In genomic region chr17:80729016-80729415, GRCh38 we compare ENCODE assay signal across 16 cellular contexts.
DNase-seq lines count a peak whose midpoint lies in the region; ATAC-seq, FAIRE-seq and TF ChIP-seq lines count a peak whose summit lies in the region.
"Had no signal": no experiment of that assay in that cellular context is flagged by ENCODE, and none has a peak within 500 bp of the region (broad histone marks: within the 10 kb centered on the region; RNA-seq: fewer than 3 reads in every experiment).

No MANE protein-coding gene starts in this region.

- H3K9ac ChIP-seq in OCI-LY1 (ENCODE audit: low read length): peak overlapping the region; percentile 88

- H3K79me2 ChIP-seq in OCI-LY1 (ENCODE audit: insufficient read depth, low read length): peaks cover 59% of the 10 kb centered on the region

- H4K20me1 ChIP-seq in OCI-LY1 (ENCODE audit: insufficient read depth, low read length): no peaks in the 10 kb centered on the region

- H2AFZ ChIP-seq in OCI-LY1 (ENCODE audit: low read length): no peak overlapping the region
- H2AFZ ChIP-seq: GM23338 had no signal

- H3K4me2 ChIP-seq in OCI-LY1 (ENCODE audit: low read length): peak overlapping the region; percentile 74
- H3K4me2 ChIP-seq: GM23338 had no signal

- DNase-seq in GM19239 (ENCODE audit: insufficient read length, low spot score) (no peak), nephron progenitor cell (no peak), T-helper 9 cell (no peak)
- no peak for DNase-seq in central memory CD8-positive, alpha-beta T cell (ENCODE audit: low spot score in 2 of 2)
- DNase-seq in activated T-helper 2 cell treated with anti-CD3 and anti-CD28 coated beads, Interferon-gamma antibody, Interleukin-2, Interleukin-4, amounts not matched to agents 10 μg/mL and 5 μg/mL and 100 μg/mL, durations not matched to agents 14 hours and 24 hours and 36 hours (ENCODE audit: low spot score): no peak
- DNase-seq: CD8-positive, alpha-beta memory T cell; NCI-H2029; NCI-H2171; NCI-H446; NCI-H82; SW 1271 had no signal

- H3K27ac ChIP-seq in OCI-LY1 (ENCODE audit: low read depth, low read length, poor library complexity, severe bottlenecking): peak overlapping the region; percentile 98

- peak overlapping the region; percentile 79 for H3K4me3 ChIP-seq in OCI-LY1 (ENCODE audit: low read depth, low read length, poor library complexity, severe bottlenecking)
- H3K4me3 ChIP-seq: GM12878, GM23338 had no signal

- no peak for ATAC-seq in central memory CD8-positive, alpha-beta T cell (replicated peaks; ENCODE audit: extremely low read depth, poor library complexity, severe bottlenecking)
- ATAC-seq in GM18517 (IDR thresholded peaks at IDR 0.05; ENCODE audit: unreplicated experiment): no peak
- ATAC-seq: GM12878, GM23338 had no signal

- H3K27ac Mint-ChIP-seq in central memory CD8-positive, alpha-beta T cell (ENCODE audit: low read depth): peak overlapping the region; percentile 79
- H3K27ac Mint-ChIP-seq in nephron progenitor cell: peak overlapping the region; percentile 9
- no peak overlapping the region for H3K27ac Mint-ChIP-seq in activated T-helper 2 cell treated with anti-CD3 and anti-CD28 coated beads, Interferon-gamma antibody, Interleukin-2, Interleukin-4, amounts not matched to agents 10 μg/mL and 5 μg/mL and 100 μg/mL, durations not matched to agents 14 hours and 24 hours and 36 hours

- TF ChIP-seq CTCF in OCI-LY1 (IDR thresholded peaks at IDR 0.05; ENCODE audit: low read length) (no peak), nephron progenitor cell (IDR thresholded peaks at IDR 0.05) (no peak)

- H3F3A ChIP-seq in OCI-LY1 (ENCODE audit: insufficient read depth, low read length): peaks cover 4% of the 10 kb centered on the region; the same call in 1 of the 2 replicates

- H3K9me3 Mint-ChIP-seq in central memory CD8-positive, alpha-beta T cell: no peaks in the 10 kb centered on the region
- peaks cover 4% of the 10 kb centered on the region for H3K9me3 Mint-ChIP-seq in nephron progenitor cell
- no peaks in the 10 kb centered on the region for H3K9me3 Mint-ChIP-seq in activated T-helper 2 cell treated with anti-CD3 and anti-CD28 coated beads, Interferon-gamma antibody, Interleukin-2, Interleukin-4, amounts not matched to agents 10 μg/mL and 5 μg/mL and 100 μg/mL, durations not matched to agents 14 hours and 24 hours and 36 hours
- H3K9me3 Mint-ChIP-seq: CD8-positive, alpha-beta memory T cell; GM23338 had no signal

- no peaks in the 10 kb centered on the region for H3K27me3 Mint-ChIP-seq in central memory CD8-positive, alpha-beta T cell
- peaks cover 10% of the 10 kb centered on the region for H3K27me3 Mint-ChIP-seq in nephron progenitor cell (ENCODE audit: low read depth, poor library complexity)
- H3K27me3 Mint-ChIP-seq in activated T-helper 2 cell treated with anti-CD3 and anti-CD28 coated beads, Interferon-gamma antibody, Interleukin-2, Interleukin-4, amounts not matched to agents 10 μg/mL and 5 μg/mL and 100 μg/mL, durations not matched to agents 14 hours and 24 hours and 36 hours (ENCODE audit: low read depth): no peaks in the 10 kb centered on the region
- H3K27me3 Mint-ChIP-seq: CD8-positive, alpha-beta memory T cell had no signal

- peak; percentile 31 for FAIRE-seq in GM19239 (lab: Jason Lieb, UNC)
- FAIRE-seq: G401.6, GM12878 had no signal

- H3K27me3 ChIP-seq in OCI-LY1 (ENCODE audit: insufficient read depth, low read length): no peaks in the 10 kb centered on the region

- H3K36me3 Mint-ChIP-seq in central memory CD8-positive, alpha-beta T cell (ENCODE audit: insufficient read depth): peaks cover 8% of the 10 kb centered on the region
- H3K36me3 Mint-ChIP-seq in nephron progenitor cell (ENCODE audit: low read depth): peaks cover 13% of the 10 kb centered on the region
- peaks cover 24% of the 10 kb centered on the region for H3K36me3 Mint-ChIP-seq in activated T-helper 2 cell treated with anti-CD3 and anti-CD28 coated beads, Interferon-gamma antibody, Interleukin-2, Interleukin-4, amounts not matched to agents 10 μg/mL and 5 μg/mL and 100 μg/mL, durations not matched to agents 14 hours and 24 hours and 36 hours (ENCODE audit: low read depth)

- H3K36me3 ChIP-seq in OCI-LY1 (ENCODE audit: insufficient read depth, low read length): peaks cover 41% of the 10 kb centered on the region; the same call in 1 of the 2 replicates

- peaks cover 86% of the 10 kb centered on the region for H3K4me1 ChIP-seq in OCI-LY1 (ENCODE audit: insufficient read depth, low read length, severe bottlenecking)

- H3K4me3 Mint-ChIP-seq in central memory CD8-positive, alpha-beta T cell: no peak overlapping the region
- H3K4me3 Mint-ChIP-seq in nephron progenitor cell: no peak overlapping the region
- no peak overlapping the region for H3K4me3 Mint-ChIP-seq in activated T-helper 2 cell treated with anti-CD3 and anti-CD28 coated beads, Interferon-gamma antibody, Interleukin-2, Interleukin-4, amounts not matched to agents 10 μg/mL and 5 μg/mL and 100 μg/mL, durations not matched to agents 14 hours and 24 hours and 36 hours (ENCODE audit: low read depth)
- H3K4me3 Mint-ChIP-seq: GM23338 had no signal

- H3K9me3 ChIP-seq in OCI-LY1 (ENCODE audit: low read length): no peaks in the 10 kb centered on the region

- peaks cover 36% of the 10 kb centered on the region for H3K4me1 Mint-ChIP-seq in central memory CD8-positive, alpha-beta T cell
- peaks cover 83% of the 10 kb centered on the region for H3K4me1 Mint-ChIP-seq in nephron progenitor cell
- peaks cover 25% of the 10 kb centered on the region for H3K4me1 Mint-ChIP-seq in activated T-helper 2 cell treated with anti-CD3 and anti-CD28 coated beads, Interferon-gamma antibody, Interleukin-2, Interleukin-4, amounts not matched to agents 10 μg/mL and 5 μg/mL and 100 μg/mL, durations not matched to agents 14 hours and 24 hours and 36 hours (ENCODE audit: low read depth)

- intact Hi-C loops in activated T-helper 2 cell treated with anti-CD3 and anti-CD28 coated beads, Interferon-gamma antibody, Interleukin-2, Interleukin-4, amounts not matched to agents 10 μg/mL and 5 μg/mL and 100 μg/mL, durations not matched to agents 14 hours and 24 hours and 36 hours (cut with micrococcal nuclease): no loop called here

- H3K9me2 ChIP-seq in OCI-LY1 (ENCODE audit: low read depth, low read length): no peaks in the 10 kb centered on the region
